8 cellular contexts compared by ENCODE assay signal in the genomic region with DNA sequence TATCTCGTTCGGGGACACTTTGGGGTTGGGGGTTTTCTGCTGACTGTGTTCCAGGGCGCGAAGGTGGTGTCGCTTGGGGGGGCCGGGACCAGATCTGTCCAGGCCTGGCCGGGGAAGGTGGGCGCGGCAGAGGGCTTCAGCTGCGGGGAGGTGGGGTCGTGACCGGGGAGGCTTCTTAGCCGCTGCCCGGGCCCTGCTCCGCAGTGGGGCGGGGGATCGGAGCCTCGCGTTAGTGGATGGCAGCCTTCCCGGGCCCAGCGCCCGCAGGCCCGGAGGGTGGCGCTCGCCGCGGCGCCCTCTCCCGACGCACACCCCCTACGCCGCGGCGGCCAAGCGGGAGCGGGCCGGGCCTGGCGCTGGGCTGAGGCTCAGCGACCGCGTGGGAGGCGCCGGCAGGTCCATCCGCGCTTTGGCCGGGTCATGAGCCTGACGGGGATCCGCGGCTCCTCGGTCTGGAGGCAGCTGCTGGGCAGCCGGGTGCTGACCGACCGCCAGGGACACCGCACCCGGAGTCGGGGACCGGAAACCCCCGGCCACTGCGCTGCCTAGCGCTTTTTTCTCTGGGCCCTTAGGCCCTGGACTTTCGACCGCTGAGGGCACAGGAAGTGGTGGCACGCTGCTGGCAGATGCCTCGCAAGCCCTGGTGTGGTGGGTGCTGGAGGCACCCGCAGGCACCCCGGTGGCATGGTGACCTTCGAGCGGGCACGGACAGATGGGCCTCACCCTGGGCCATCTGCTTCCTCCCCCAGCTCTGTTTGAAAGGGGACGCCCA. TPM values are rescaled to one million over a fixed set of nuclear protein-coding genes. Genes with fewer than 3 reads are reported as not detected.
DNase-seq lines count a peak whose midpoint lies in the region; ATAC-seq, FAIRE-seq and TF ChIP-seq lines count a peak whose summit lies in the region.

No MANE protein-coding gene starts in this region.

- no peaks in the 10 kb centered on the region for H3K9me3 ChIP-seq in CD4-positive, CD25-positive, alpha-beta regulatory T cell (ENCODE audit: control insufficient read depth in 2 of 2, low read length in 2 of 2)

- TF ChIP-seq CTCF in glutamatergic neuron (IDR thresholded peaks at IDR 0.05; ENCODE audit: partially characterized antibody, unreplicated experiment): no peak

- CTCF ChIA-PET in activated naive CD4-positive, alpha-beta T cell treated with anti-CD3 and anti-CD28 coated beads, Interleukin-2, amount 10 ng/mL, durations not matched to agents 7 days and 5 days (lab: Charles Lee): interaction anchor here (0.8 to 1.3 kb wide), 2 partner anchors 19 to 102 kb away, joined by 3 read pairs; no protein-coding TSS in a partner anchor

- peak overlapping the region; percentile 23 for H3K27ac ChIP-seq in CD4-positive, CD25-positive, alpha-beta regulatory T cell (ENCODE audit: insufficient read depth, low read length, poor library complexity, severe bottlenecking)

- H3K27me3 Mint-ChIP-seq in CD4-positive, CD25-positive, alpha-beta regulatory T cell: peaks cover 32% of the 10 kb centered on the region
- peaks cover 66% of the 10 kb centered on the region for H3K27me3 Mint-ChIP-seq in activated naive CD4-positive, alpha-beta T cell treated with anti-CD3 and anti-CD28 coated beads, Interleukin-2, amount 10 ng/mL, durations not matched to agents 7 days and 5 days
- peaks cover 40% of the 10 kb centered on the region for H3K27me3 Mint-ChIP-seq in glutamatergic neuron (ENCODE audit: unreplicated experiment)

- FAIRE-seq in GM19239 (lab: Jason Lieb, UNC) (peak; percentile 51), GM12891 (lab: Jason Lieb, UNC) (no peak)

- peak overlapping the region; percentile 19 for H3K4me3 ChIP-seq in CD4-positive, CD25-positive, alpha-beta regulatory T cell (ENCODE audit: low read depth, low read length)

- H3K4me3 Mint-ChIP-seq in CD4-positive, CD25-positive, alpha-beta regulatory T cell: peak overlapping the region; percentile 80 to 92 (median 89)
- H3K4me3 Mint-ChIP-seq in activated naive CD4-positive, alpha-beta T cell treated with anti-CD3 and anti-CD28 coated beads, Interleukin-2, amount 10 ng/mL, durations not matched to agents 7 days and 5 days: peak overlapping the region; percentile 89
- peak overlapping the region; percentile 98 for H3K4me3 Mint-ChIP-seq in glutamatergic neuron (ENCODE audit: unreplicated experiment)

- H3K27me3 ChIP-seq in CD4-positive, CD25-positive, alpha-beta regulatory T cell (ENCODE audit: control insufficient read depth, insufficient read depth, low read length): peaks cover 10% of the 10 kb centered on the region

- peaks cover 4 to 60% (median 21%) of the 10 kb centered on the region in 4 donors for H3K4me1 Mint-ChIP-seq in CD4-positive, CD25-positive, alpha-beta regulatory T cell
- H3K4me1 Mint-ChIP-seq in activated naive CD4-positive, alpha-beta T cell treated with anti-CD3 and anti-CD28 coated beads, Interleukin-2, amount 10 ng/mL, durations not matched to agents 7 days and 5 days: peaks cover 38% of the 10 kb centered on the region
- peaks cover 33% of the 10 kb centered on the region for H3K4me1 Mint-ChIP-seq in glutamatergic neuron (ENCODE audit: low read depth, unreplicated experiment)

- no peaks in the 10 kb centered on the region for H3K36me3 Mint-ChIP-seq in CD4-positive, CD25-positive, alpha-beta regulatory T cell
- peaks cover 5% of the 10 kb centered on the region for H3K36me3 Mint-ChIP-seq in activated naive CD4-positive, alpha-beta T cell treated with anti-CD3 and anti-CD28 coated beads, Interleukin-2, amount 10 ng/mL, durations not matched to agents 7 days and 5 days
- H3K36me3 Mint-ChIP-seq in glutamatergic neuron (ENCODE audit: unreplicated experiment): peaks cover 5% of the 10 kb centered on the region

- TF ChIP-seq POLR2A in GM12891 (IDR thresholded peaks at IDR 0.05; ENCODE audit: low read depth, low read length): no peak

- ATAC-seq in CD4-positive, CD25-positive, alpha-beta regulatory T cell (ENCODE audit: low read depth in 2 of 2): no peak
- no peak for ATAC-seq in GM21360 (IDR thresholded peaks at IDR 0.05; ENCODE audit: unreplicated experiment)

- peak in 1 of 3 donors; percentile 44 for DNase-seq in CD4-positive, CD25-positive, alpha-beta regulatory T cell
- DNase-seq in GM19239 (ENCODE audit: insufficient read length, low spot score) (peak; percentile 51), NCI-H524 (lab: John Stamatoyannopoulos, UW) (peak; percentile 54 to 84), glutamatergic neuron (peak; percentile 61), nucleus accumbens (lab: John Stamatoyannopoulos, UW) (peak in 46 of 56 donors; percentile 8 to 80 (median 46)), GM12891 (ENCODE audit: insufficient read length, low spot score) (no peak)
- peak; percentile 48 for DNase-seq in activated naive CD4-positive, alpha-beta T cell treated with anti-CD3 and anti-CD28 coated beads, Interleukin-2, amount 10 ng/mL, durations not matched to agents 7 days and 5 days

- H3K36me3 ChIP-seq in CD4-positive, CD25-positive, alpha-beta regulatory T cell (ENCODE audit: control insufficient read depth, insufficient read depth, low read length): no peaks in the 10 kb centered on the region

- peaks cover 35% of the 10 kb centered on the region for H3K4me1 ChIP-seq in CD4-positive, CD25-positive, alpha-beta regulatory T cell (ENCODE audit: control insufficient read depth, insufficient read depth, low read length, poor library complexity, severe bottlenecking)

- peak overlapping the region in 2 of 3 donors; percentile 85 to 91 for H3K27ac Mint-ChIP-seq in CD4-positive, CD25-positive, alpha-beta regulatory T cell
- no peak overlapping the region for H3K27ac Mint-ChIP-seq in activated naive CD4-positive, alpha-beta T cell treated with anti-CD3 and anti-CD28 coated beads, Interleukin-2, amount 10 ng/mL, durations not matched to agents 7 days and 5 days
- H3K27ac Mint-ChIP-seq in glutamatergic neuron (ENCODE audit: unreplicated experiment): peak overlapping the region; percentile 100

- peaks cover 0 to 3% (median 0%) of the 10 kb centered on the region in 7 donors for H3K9me3 Mint-ChIP-seq in CD4-positive, CD25-positive, alpha-beta regulatory T cell
- H3K9me3 Mint-ChIP-seq in activated naive CD4-positive, alpha-beta T cell treated with anti-CD3 and anti-CD28 coated beads, Interleukin-2, amount 10 ng/mL, durations not matched to agents 7 days and 5 days: no peaks in the 10 kb centered on the region
- H3K9me3 Mint-ChIP-seq in glutamatergic neuron (ENCODE audit: unreplicated experiment): peaks cover 41% of the 10 kb centered on the region

TF ChIP-seq in GM12891, 5 proteins besides CTCF, POLR2A, EP300 and RAD21:
- TF ChIP-seq SPI1 (IDR thresholded peaks at IDR 0.05; ENCODE audit: low read depth, low read length) (no peak), PAX5 (IDR thresholded peaks at IDR 0.05; ENCODE audit: insufficient read depth, low read length, severe bottlenecking) (no peak), TAF1 (IDR thresholded peaks at IDR 0.05; ENCODE audit: low read depth, low read length) (no peak), POLR2AphosphoS5 (IDR thresholded peaks at IDR 0.05; ENCODE audit: low read depth, low read length) (no peak), POU2F2 (IDR thresholded peaks at IDR 0.05; ENCODE audit: low read depth, low read length) (no peak)

RNA-seq across cellular contexts. Expression of a gene that starts 1.2 kb away (rescaled TPM):
- 24.7 TPM for total RNA-seq in CD4-positive, CD25-positive, alpha-beta regulatory T cell
- polyA plus RNA-seq in CD4-positive, CD25-positive, alpha-beta regulatory T cell: 1 to 10 TPM; 1.9 to 3.2 (median 2.7) TPM
- total RNA-seq in glutamatergic neuron (ENCODE audit: unreplicated experiment): 406 TPM
- polyA plus RNA-seq in GM12891 (2012; ENCODE audit: low read depth, missing spikeins): 21.4 TPM

RNA-seq across cellular contexts. Expression of a gene that starts 4.1 kb away (rescaled TPM):
- 53.9 TPM for total RNA-seq in CD4-positive, CD25-positive, alpha-beta regulatory T cell
- 10 to 100 TPM; 41.1 to 54.6 (median 48.3) TPM for polyA plus RNA-seq in CD4-positive, CD25-positive, alpha-beta regulatory T cell
- total RNA-seq in glutamatergic neuron (ENCODE audit: unreplicated experiment): 45.7 TPM
- 39.5 TPM for polyA plus RNA-seq in GM12891 (2012; ENCODE audit: low read depth, missing spikeins)

RNA-seq across cellular contexts. Expression of a gene that starts 6.8 kb away (rescaled TPM):
- 92.4 TPM for total RNA-seq in CD4-positive, CD25-positive, alpha-beta regulatory T cell
- 10 to 100 TPM; 39.5 to 53.3 (median 46.6) TPM for polyA plus RNA-seq in CD4-positive, CD25-positive, alpha-beta regulatory T cell
- total RNA-seq in glutamatergic neuron (ENCODE audit: unreplicated experiment): 64.7 TPM
- 58.3 TPM for polyA plus RNA-seq in GM12891 (2012; ENCODE audit: low read depth, missing spikeins)

RNA-seq across cellular contexts. Expression of a gene that starts 28.0 kb away (rescaled TPM):
- 71.7 TPM for total RNA-seq in CD4-positive, CD25-positive, alpha-beta regulatory T cell
- 10 to 100 TPM; 11.6 to 13.9 (median 12.3) TPM for polyA plus RNA-seq in CD4-positive, CD25-positive, alpha-beta regulatory T cell
- 99.4 TPM for total RNA-seq in glutamatergic neuron (ENCODE audit: unreplicated experiment)
- 34.9 TPM for polyA plus RNA-seq in GM12891 (2012; ENCODE audit: low read depth, missing spikeins)

RNA-seq across cellular contexts. Expression of a gene that starts 29.7 kb away (rescaled TPM):
- total RNA-seq in CD4-positive, CD25-positive, alpha-beta regulatory T cell: 7.6 TPM
- polyA plus RNA-seq in CD4-positive, CD25-positive, alpha-beta regulatory T cell: 10 to 100 TPM; 15.7 to 20.7 (median 17.6) TPM
- total RNA-seq in glutamatergic neuron (ENCODE audit: unreplicated experiment): 52.9 TPM
- polyA plus RNA-seq in GM12891 (2012; ENCODE audit: low read depth, missing spikeins): 14.4 TPM

Comparison
In these comparisons a context has a peak if more than half of its experiments do, and no peak if none do; other contexts are left out.
1. RNA of a gene that starts 1.2 kb away (total RNA-seq): 406 TPM in glutamatergic neuron (single experiment); 24.7 TPM in CD4-positive, CD25-positive, alpha-beta regulatory T cell (single experiment); every median in the first group is over 10 times any median in the second.
2. Peak in every context shown above with its lines, with median percentiles within 50 percentile points of each other: H3K4me3 Mint-ChIP-seq.